Comparison of ENCODE assay signal across 8 cellular contexts in the genomic region with DNA sequence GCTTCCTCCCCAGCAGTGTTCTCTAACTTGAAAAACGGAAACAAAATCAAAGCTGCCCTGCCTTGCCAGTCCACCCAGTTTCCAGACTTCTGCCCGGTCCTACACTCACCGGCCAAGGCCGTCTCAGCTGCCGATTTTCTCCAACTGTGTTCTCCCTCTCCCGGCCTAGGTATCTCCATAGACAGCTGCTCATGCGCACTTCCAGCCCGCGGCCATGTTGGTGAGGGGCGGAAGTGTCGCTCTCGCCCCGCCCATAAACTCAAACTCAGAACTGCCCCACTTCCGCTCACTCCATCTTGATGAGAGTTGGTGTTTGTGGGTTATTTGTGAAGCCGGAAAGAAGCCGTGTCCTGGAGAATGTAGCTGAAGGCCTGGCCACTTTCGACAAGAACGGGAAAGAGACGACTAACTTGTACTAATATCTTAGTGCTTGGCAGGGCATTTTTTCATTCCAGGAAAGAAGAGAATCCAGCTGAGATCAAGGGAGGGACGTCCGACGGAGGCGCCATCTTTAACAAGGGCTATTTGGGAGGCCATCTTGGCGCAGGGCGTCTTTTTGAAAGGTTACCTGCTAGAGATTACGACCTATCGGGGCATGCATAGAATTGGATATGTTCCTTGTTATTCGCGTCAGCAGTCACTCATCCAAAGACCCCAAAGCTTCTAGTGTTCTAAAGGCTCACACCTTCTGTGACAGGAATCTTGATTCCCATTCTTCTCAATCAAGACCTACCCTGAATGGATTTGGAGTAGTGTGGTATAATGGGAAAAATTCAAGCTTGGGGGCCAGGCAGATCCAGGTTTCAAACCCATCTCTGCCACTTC. TPM values are rescaled to one million over a fixed set of nuclear protein-coding genes. Genes with fewer than 3 reads are reported as not detected.
DNase-seq lines count a peak whose midpoint lies in the region; ATAC-seq and TF ChIP-seq lines count a peak whose summit lies in the region.

A gene with protein sequence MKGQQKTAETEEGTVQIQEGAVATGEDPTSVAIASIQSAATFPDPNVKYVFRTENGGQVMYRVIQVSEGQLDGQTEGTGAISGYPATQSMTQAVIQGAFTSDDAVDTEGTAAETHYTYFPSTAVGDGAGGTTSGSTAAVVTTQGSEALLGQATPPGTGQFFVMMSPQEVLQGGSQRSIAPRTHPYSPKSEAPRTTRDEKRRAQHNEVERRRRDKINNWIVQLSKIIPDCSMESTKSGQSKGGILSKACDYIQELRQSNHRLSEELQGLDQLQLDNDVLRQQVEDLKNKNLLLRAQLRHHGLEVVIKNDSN (minus strand): TSS at position 229 of the 825 bp plus-strand sequence. CDS start 2,702 bp downstream, outside the sequence.

- TF ChIP-seq CTCF in DND-41 (IDR thresholded peaks at IDR 0.05; ENCODE audit: borderline replicate concordance, extremely low read depth, low read length, poor library complexity, severe bottlenecking) (no peak), GM23338 (conservative IDR thresholded peaks at IDR 0.05; ENCODE audit: low read depth in 2 of 2) (no peak), fibroblast of lung (conservative IDR thresholded peaks at IDR 0.05 in 1 of 2, IDR thresholded peaks at IDR 0.05 in 1 of 2; ENCODE audit: low read depth in 1 of 2, low read length in 2 of 2) (no peak)

- H3F3A ChIP-seq in GM23338 (replicated peaks; ENCODE audit: low read depth): peaks cover 18% of the 10 kb centered on the region; the same call in 1 of the 2 replicates

- no peaks in the 10 kb centered on the region for H4K20me1 ChIP-seq in DND-41 (ENCODE audit: insufficient read depth, low read length)
- no peaks in the 10 kb centered on the region; the same call in 1 of the 2 replicates for H4K20me1 ChIP-seq in GM23338 (replicated peaks; ENCODE audit: insufficient read depth)
- H4K20me1 ChIP-seq in fibroblast of lung (ENCODE audit: control insufficient read depth, extremely low read depth, insufficient read depth, low read length): no peaks in the 10 kb centered on the region

- H3K9me3 Mint-ChIP-seq in GM23338: peaks cover 38% of the 10 kb centered on the region
- no peaks in the 10 kb centered on the region for H3K9me3 Mint-ChIP-seq in naive thymus-derived CD8-positive, alpha-beta T cell

- H3K4me2 ChIP-seq in DND-41 (ENCODE audit: insufficient read depth, low read length) (peak within 1 kb of the TSS; percentile 79), GM23338 (peak within 1 kb of the TSS; percentile 86), fibroblast of lung (ENCODE audit: extremely low read depth, insufficient read depth, low read length) (peak within 1 kb of the TSS; percentile 88)

- peaks cover 15% of the 10 kb centered on the region for H3K9me2 ChIP-seq in GM23338 (ENCODE audit: insufficient read depth)

- H3K27me3 Mint-ChIP-seq in GM23338 (ENCODE audit: insufficient read depth, low read depth, poor library complexity): peaks cover 18% of the 10 kb centered on the region
- H3K27me3 Mint-ChIP-seq in naive thymus-derived CD8-positive, alpha-beta T cell: no peaks in the 10 kb centered on the region

- peaks cover 44% of the 10 kb centered on the region for H3K4me1 ChIP-seq in DND-41 (ENCODE audit: insufficient read depth, low read length)
- H3K4me1 ChIP-seq in GM23338 (ENCODE audit: insufficient read depth): peaks cover 7% of the 10 kb centered on the region
- H3K4me1 ChIP-seq in fibroblast of lung (ENCODE audit: control insufficient read depth, extremely low read depth, insufficient read depth, low read length): no peaks in the 10 kb centered on the region

- H3K27me3 ChIP-seq in DND-41 (ENCODE audit: insufficient read depth, low read length, poor library complexity): no peaks in the 10 kb centered on the region
- H3K27me3 ChIP-seq in GM23338 (ENCODE audit: insufficient read depth): peaks cover 5% of the 10 kb centered on the region; the same call in 1 of the 2 replicates
- H3K27me3 ChIP-seq in fibroblast of lung (ENCODE audit: control insufficient read depth, insufficient read depth, low read length): no peaks in the 10 kb centered on the region

- DNase-seq in DND-41 (peak; percentile 96), GM23338 (ENCODE audit: low spot score) (peak; percentile 98), LHCN-M2 (ENCODE audit: low read depth) (peak; percentile 95), RPMI8226 (peak; percentile 98), fibroblast of lung (ENCODE audit: low read depth in 2 of 2) (peak; percentile 94 to 96)
- DNase-seq in activated T-helper 1 cell treated with anti-CD3 and anti-CD28 coated beads, Interleukin-2, amount 50 U/mL, for 16 hours (ENCODE audit: low read depth in 1 of 2, low spot score in 1 of 2): peak; percentile 81 to 85
- DNase-seq in naive thymus-derived CD8-positive, alpha-beta T cell: peak; percentile 78 to 96 (median 93)
- peak; percentile 88 to 96 (median 90) for DNase-seq in stimulated activated naive CD4-positive, alpha-beta T cell (lab: John Stamatoyannopoulos, UW)

- H3K36me3 ChIP-seq in DND-41 (ENCODE audit: insufficient read depth, low read length) (peaks cover 58% of the 10 kb centered on the region), GM23338 (ENCODE audit: insufficient read depth) (peaks cover 10% of the 10 kb centered on the region; the same call in 1 of the 2 replicates), fibroblast of lung (ENCODE audit: control insufficient read depth, insufficient read depth, low read length) (peaks cover 11% of the 10 kb centered on the region)

- H3K4me1 Mint-ChIP-seq in GM23338: peaks cover 25% of the 10 kb centered on the region
- H3K4me1 Mint-ChIP-seq in naive thymus-derived CD8-positive, alpha-beta T cell: peaks cover 33 to 74% (median 56%) of the 10 kb centered on the region in 4 donors

- H3K4me3 ChIP-seq in DND-41 (ENCODE audit: low read depth in 1 of 2, low read length in 2 of 2) (peak within 1 kb of the TSS; percentile 75 to 92), GM23338 (peak within 1 kb of the TSS; percentile 52), fibroblast of lung (replicated peaks in 1 of 4; ENCODE audit: control extremely low read depth in 1 of 4, insufficient read depth in 1 of 4, low read depth in 3 of 4, low read length in 4 of 4) (peak within 1 kb of the TSS; percentile 86 to 98 (median 90))

- no peaks in the 10 kb centered on the region for H3K9me3 ChIP-seq in DND-41 (ENCODE audit: insufficient read depth, low read length, severe bottlenecking)
- H3K9me3 ChIP-seq in fibroblast of lung (ENCODE audit: control insufficient read depth, insufficient read depth, low read depth, low read length): no peaks in the 10 kb centered on the region

- POLR2A ChIA-PET in naive thymus-derived CD8-positive, alpha-beta T cell (lab: Charles Lee): interaction anchor here (0.6 to 15.7 kb wide), 30 partner anchors 8 to 343 kb away, joined by 3 to 429 read pairs (median 6); a partner anchor contains a TSS

- H3K27ac ChIP-seq in DND-41 (ENCODE audit: low read length) (peak within 1 kb of the TSS; percentile 99), GM23338 (ENCODE audit: low read depth) (peak within 1 kb of the TSS; percentile 90), fibroblast of lung (ENCODE audit: insufficient read depth, low read length) (peak within 1 kb of the TSS; percentile 95)

- H3K9ac ChIP-seq in DND-41 (ENCODE audit: low read depth, low read length) (peak within 1 kb of the TSS; percentile 93), fibroblast of lung (ENCODE audit: insufficient read depth, low read length) (peak within 1 kb of the TSS; percentile 77)

- ATAC-seq in DND-41 (ENCODE audit: insufficient read depth, low read depth): peak; percentile 78
- ATAC-seq in GM23338: peak; percentile 84
- ATAC-seq in naive thymus-derived CD8-positive, alpha-beta T cell: peak; percentile 70 to 81

- peak within 1 kb of the TSS; percentile 97 for H3K4me3 Mint-ChIP-seq in GM23338
- peak within 1 kb of the TSS; percentile 91 to 100 (median 96) for H3K4me3 Mint-ChIP-seq in naive thymus-derived CD8-positive, alpha-beta T cell

- H2AFZ ChIP-seq in DND-41 (ENCODE audit: low read depth, low read length) (peak within 1 kb of the TSS; percentile 90), GM23338 (no peak within 1 kb of the TSS), fibroblast of lung (ENCODE audit: low read length) (peak within 1 kb of the TSS; percentile 96)

- peaks cover 46% of the 10 kb centered on the region for H3K36me3 Mint-ChIP-seq in GM23338 (ENCODE audit: low read depth)
- peaks cover 4 to 68% (median 19%) of the 10 kb centered on the region in 3 donors for H3K36me3 Mint-ChIP-seq in naive thymus-derived CD8-positive, alpha-beta T cell

- H3K79me2 ChIP-seq in DND-41 (ENCODE audit: insufficient read depth, low read length) (peaks cover 48% of the 10 kb centered on the region), GM23338 (replicated peaks; ENCODE audit: insufficient read depth) (peaks cover 27% of the 10 kb centered on the region), fibroblast of lung (ENCODE audit: control insufficient read depth, insufficient read depth, low read length) (peaks cover 15% of the 10 kb centered on the region)

- peak within 1 kb of the TSS; percentile 99 for H3K27ac Mint-ChIP-seq in GM23338
- H3K27ac Mint-ChIP-seq in naive thymus-derived CD8-positive, alpha-beta T cell: peak within 1 kb of the TSS; percentile 97 to 100 (median 99)

TF ChIP-seq in GM23338, 12 proteins besides CTCF, POLR2A, EP300 and RAD21 (continues in another document):
- TF ChIP-seq ZNF114 (CRISPR knock-in tag; IDR thresholded peaks at IDR 0.05): peak; percentile 90

RNA-seq across cellular contexts. Expression of the gene that starts here (rescaled TPM):
- total RNA-seq in GM23338 (2014; rRNA removed; shearing (Covaris generic)): 71.7 and 74.8 TPM in 2 replicates
- 23.6 and 23.8 TPM in 2 replicates for polyA plus RNA-seq in GM23338 (2016; fragmentation: Nextera tagmentation; extraction: Ambion mirVana)
- 76.0 and 83.2 TPM in 2 replicates for total RNA-seq in LHCN-M2 (2014; rRNA removed)
- 34.2 TPM for polyA plus RNA-seq in LHCN-M2 (2012)
- total RNA-seq in fibroblast of lung: 71.7 and 80.1 TPM in 2 replicates
- 23.9 and 25.0 TPM in 2 replicates for polyA plus RNA-seq in fibroblast of lung
- polyA plus RNA-seq in fibroblast of lung (2012): 27.9 and 32.5 TPM in 2 replicates
- polyA minus RNA-seq in fibroblast of lung (ENCODE audit: low replicate concordance): 69.9 and 134 TPM in 2 replicates
- total RNA-seq in naive thymus-derived CD8-positive, alpha-beta T cell: 100 to 1,000 TPM; 107 to 118 TPM
- polyA plus RNA-seq in naive thymus-derived CD8-positive, alpha-beta T cell: 10 to 100 TPM in 1 of 3 donors, 1 to 10 TPM in 2; 4.3 to 11.1 (median 7.4) TPM

Comparison
In these comparisons a context has a peak if more than half of its experiments do, and no peak if none do; other contexts are left out.
1. Peak in every context shown above with its lines: DNase-seq, ATAC-seq, H3K4me3 ChIP-seq and H3K27ac ChIP-seq.